8 cellular contexts compared by ENCODE assay signal in genomic region chr1:160070243-160071163, GRCh38. TPM values are rescaled to one million over a fixed set of nuclear protein-coding genes. Genes with fewer than 3 reads are reported as not detected.
A peak's percentile ranks its signal among the peaks of the same experiment; 100 is the strongest.
DNase-seq lines count a peak whose midpoint lies in the region.

No MANE protein-coding gene starts in this region.

- no peaks in the 10 kb centered on the region for H3K9me3 ChIP-seq in effector memory CD4-positive, alpha-beta T cell (ENCODE audit: control insufficient read depth, low read length)

- H3K4me3 ChIP-seq in effector memory CD4-positive, alpha-beta T cell (ENCODE audit: insufficient read depth, low read depth, low read length, poor library complexity, severe bottlenecking): peak overlapping the region; percentile 56

- DNase-seq in NK-92 (lab: John Stamatoyannopoulos, UW; ENCODE audit: unreplicated experiment): peak; percentile 42
- DNase-seq in NK-92 treated with Interleukin-12 subunit alpha and Interleukin-12 subunit beta, amount 100 ng/mL, for 24 hours (lab: John Stamatoyannopoulos, UW): no peak
- peak; percentile 66 for DNase-seq in NCI-H226
- DNase-seq in activated CD8-positive, alpha-beta memory T cell treated with anti-CD3 and anti-CD28 coated beads for 24 hours: peak; percentile 88
- peak; percentile 20 to 54 (median 37) for DNase-seq in effector memory CD4-positive, alpha-beta T cell
- DNase-seq in lung microvascular endothelial cell (ENCODE audit: low read depth in 2 of 2): peak; percentile 47 to 66
- peak; percentile 37 to 62 (median 41) for DNase-seq in stimulated activated CD4-positive, alpha-beta T cell treated with anti-CD3 and anti-CD28 coated beads, TNF-alpha, amount 100 ng/mL, for 24 hours (ENCODE audit: low read depth in 3 of 3)
- no peak for DNase-seq in amniotic stem cell (lab: John Stamatoyannopoulos, UW)

- peaks cover 9% of the 10 kb centered on the region for H3K4me1 ChIP-seq in effector memory CD4-positive, alpha-beta T cell (ENCODE audit: control insufficient read depth, insufficient read depth, low read length, poor library complexity, severe bottlenecking)

- H3K36me3 ChIP-seq in effector memory CD4-positive, alpha-beta T cell (ENCODE audit: control insufficient read depth, insufficient read depth, low read length): no peaks in the 10 kb centered on the region

- H3K27ac ChIP-seq in effector memory CD4-positive, alpha-beta T cell (ENCODE audit: insufficient read depth, low read length, poor library complexity, severe bottlenecking): no peak overlapping the region

- peaks cover 6% of the 10 kb centered on the region for H3K27me3 ChIP-seq in effector memory CD4-positive, alpha-beta T cell (replicated peaks; ENCODE audit: control insufficient read depth, insufficient read depth, low read length, poor library complexity, severe bottlenecking)

RNA-seq across cellular contexts. Expression of gene KCNJ10, which starts 0.5 kb away (rescaled TPM):
- not detected in 2 replicates for total RNA-seq in lung microvascular endothelial cell

RNA-seq across cellular contexts. Expression of gene KCNJ9, which starts 10.8 kb away (rescaled TPM):
- not detected in 2 replicates for total RNA-seq in lung microvascular endothelial cell

RNA-seq across cellular contexts. Expression of gene IGSF8, which starts 27.9 kb away (rescaled TPM):
- 4.6 and 10.3 TPM in 2 replicates for total RNA-seq in lung microvascular endothelial cell

RNA-seq across cellular contexts. Expression of gene PIGM, which starts 38.7 kb away (rescaled TPM):
- 2.2 and 3.4 TPM in 2 replicates for total RNA-seq in lung microvascular endothelial cell

RNA-seq across cellular contexts. Expression of gene ATP1A2, which starts 45.1 kb away (rescaled TPM):
- total RNA-seq in lung microvascular endothelial cell: not detected in 2 replicates

Comparison
In these comparisons a context has a peak if more than half of its experiments do, and no peak if none do; other contexts are left out.
1. DNase-seq: peak in NK-92 (single experiment), NCI-H226 (single experiment), activated CD8-positive, alpha-beta memory T cell treated with anti-CD3 and anti-CD28 coated beads for 24 hours (single experiment), effector memory CD4-positive, alpha-beta T cell (3 of 3), lung microvascular endothelial cell (2 of 2) and stimulated activated CD4-positive, alpha-beta T cell treated with anti-CD3 and anti-CD28 coated beads, TNF-alpha, amount 100 ng/mL, for 24 hours (3 of 3); none in NK-92 treated with Interleukin-12 subunit alpha and Interleukin-12 subunit beta, amount 100 ng/mL, for 24 hours (single experiment) and amniotic stem cell (single experiment).